ENCODE assay signal across 1 cellular context in genomic region chr7:90211391-90212148, GRCh38.
A peak's percentile ranks its signal among the peaks of the same experiment; 100 is the strongest.
TF ChIP-seq lines count a peak whose summit lies in the region.

Gene STEAP2 (plus strand): TSS chr7:90211740. CDS start chr7:90225083, 13,343 bp downstream.

TF ChIP-seq in HepG2, 621 proteins besides CTCF, POLR2A, EP300 and RAD21 (continued from another document and continues in another):
- TF ChIP-seq HOXA7 (CRISPR knock-in tag; IDR thresholded peaks at IDR 0.05): peak; percentile 60; the same call in 1 of the 2 replicates
- TF ChIP-seq SP2 (CRISPR knock-in tag; IDR thresholded peaks at IDR 0.05): 0 out of 2 replicates have a peak, but pooled peaks have one; percentile 17
- TF ChIP-seq MTF2 (CRISPR knock-in tag; IDR thresholded peaks at IDR 0.05; ENCODE audit: borderline replicate concordance): peak; percentile 83; the same call in 1 of the 2 replicates
- peak; percentile 94 for TF ChIP-seq XRCC5 (optimal IDR thresholded peaks at IDR 0.05; ENCODE audit: low read length)
- TF ChIP-seq SMAD1 (CRISPR knock-in tag; IDR thresholded peaks at IDR 0.05; ENCODE audit: borderline replicate concordance, low read depth): peak; percentile 78; the same call in 1 of the 2 replicates
- TF ChIP-seq ZSCAN20 (CRISPR knock-in tag; IDR thresholded peaks at IDR 0.05; ENCODE audit: borderline replicate concordance): no peak
- TF ChIP-seq CEBPB (IDR thresholded peaks at IDR 0.05; ENCODE audit: borderline replicate concordance, low read depth, low read length): no peak
- TF ChIP-seq SKI (IDR thresholded peaks at IDR 0.05; ENCODE audit: partially characterized antibody): peak; percentile 73
- peak; percentile 66; the same call in 1 of the 2 replicates for TF ChIP-seq ZNF746 (CRISPR knock-in tag; IDR thresholded peaks at IDR 0.05)
- TF ChIP-seq MEIS1 (CRISPR knock-in tag; IDR thresholded peaks at IDR 0.05; ENCODE audit: borderline replicate concordance): no peak; the same call in 1 of the 2 replicates
- TF ChIP-seq LBX2 (CRISPR knock-in tag; IDR thresholded peaks at IDR 0.05; ENCODE audit: borderline replicate concordance): peak; percentile 90
- no peak for TF ChIP-seq RORA (CRISPR knock-in tag; IDR thresholded peaks at IDR 0.05)
- TF ChIP-seq ZNF407 (CRISPR knock-in tag; IDR thresholded peaks at IDR 0.05; ENCODE audit: not compliant biosample characterization): peak; percentile 92
- TF ChIP-seq EZH2 (conservative IDR thresholded peaks at IDR 0.05; ENCODE audit: low read depth, low read length): no peak
- TF ChIP-seq ZNF761 (CRISPR knock-in tag; conservative IDR thresholded peaks at IDR 0.05): peak; percentile 86
- TF ChIP-seq TMF1 (CRISPR knock-in tag; IDR thresholded peaks at IDR 0.05; ENCODE audit: low read depth): peak; percentile 37; the same call in 1 of the 2 replicates
- TF ChIP-seq ZBTB1 (CRISPR knock-in tag; IDR thresholded peaks at IDR 0.05; ENCODE audit: borderline replicate concordance): no peak
- TF ChIP-seq ZNF343 (CRISPR knock-in tag; IDR thresholded peaks at IDR 0.05): peak; percentile 88; the same call in 1 of the 2 replicates
- TF ChIP-seq ZBTB7B (CRISPR knock-in tag; IDR thresholded peaks at IDR 0.05): 0 out of 2 replicates have a peak, but pooled peaks have one; percentile 45
- no peak; the same call in 1 of the 2 replicates for TF ChIP-seq ARID3A (IDR thresholded peaks at IDR 0.05; ENCODE audit: low read depth, low read length)
- TF ChIP-seq FLYWCH1 (CRISPR knock-in tag; IDR thresholded peaks at IDR 0.05): 0 out of 2 replicates have a peak, but pooled peaks have one; percentile 22
- TF ChIP-seq LRRFIP1 (CRISPR knock-in tag; conservative IDR thresholded peaks at IDR 0.05): no peak
- peak; percentile 71 for TF ChIP-seq YY1 (IDR thresholded peaks at IDR 0.05; ENCODE audit: insufficient read depth, insufficient replicate concordance, low read depth, low read length)
- peak; percentile 79; the same call in 1 of the 2 replicates for TF ChIP-seq ZNF276 (CRISPR knock-in tag; IDR thresholded peaks at IDR 0.05; ENCODE audit: low read depth)
- no peak for TF ChIP-seq ZNF496 (CRISPR knock-in tag; IDR thresholded peaks at IDR 0.05; ENCODE audit: insufficient replicate concordance)
- 0 out of 2 replicates have a peak, but pooled peaks have one; percentile 10 for TF ChIP-seq MLX (CRISPR knock-in tag; IDR thresholded peaks at IDR 0.05)
- TF ChIP-seq TARDBP (CRISPR knock-in tag; IDR thresholded peaks at IDR 0.05): peak; percentile 89
- no peak for TF ChIP-seq DNMT3B (CRISPR knock-in tag; conservative IDR thresholded peaks at IDR 0.05)
- peak; percentile 94; the same call in 1 of the 2 replicates for TF ChIP-seq PAX8 (CRISPR knock-in tag; IDR thresholded peaks at IDR 0.05; ENCODE audit: borderline replicate concordance)
- TF ChIP-seq SMAD3 (CRISPR knock-in tag; IDR thresholded peaks at IDR 0.05): peak; percentile 77
- TF ChIP-seq JARID2 (CRISPR knock-in tag; IDR thresholded peaks at IDR 0.05; ENCODE audit: insufficient replicate concordance): no peak
- TF ChIP-seq FOXC1 (CRISPR knock-in tag; IDR thresholded peaks at IDR 0.05; ENCODE audit: borderline replicate concordance): peak; percentile 83
- no peak for TF ChIP-seq ATF5 (CRISPR knock-in tag; IDR thresholded peaks at IDR 0.05; ENCODE audit: low read depth)
- no peak for TF ChIP-seq GRHL1 (CRISPR knock-in tag; conservative IDR thresholded peaks at IDR 0.05)
- no peak; the same call in 1 of the 2 replicates for TF ChIP-seq ZNF280B (CRISPR knock-in tag; IDR thresholded peaks at IDR 0.05; ENCODE audit: borderline replicate concordance)
- TF ChIP-seq ZNF660 (CRISPR knock-in tag; IDR thresholded peaks at IDR 0.05; ENCODE audit: borderline replicate concordance, low read depth): no peak
- no peak for TF ChIP-seq SP1 (IDR thresholded peaks at IDR 0.05)
- peak; percentile 59 for TF ChIP-seq SP1 (CRISPR knock-in tag; IDR thresholded peaks at IDR 0.05)
